In genomic region chr14:68800361-68800760, GRCh38 we compare ENCODE assay signal across 16 cellular contexts. TPM values are rescaled to one million over a fixed set of nuclear protein-coding genes. Genes with fewer than 3 reads are reported as not detected.
DNase-seq lines count a peak whose midpoint lies in the region; ATAC-seq and TF ChIP-seq lines count a peak whose summit lies in the region.
"Had no signal": no experiment of that assay in that cellular context is flagged by ENCODE, and none has a peak within 500 bp of the region (broad histone marks: within the 10 kb centered on the region; RNA-seq: fewer than 3 reads in every experiment).

No MANE protein-coding gene starts in this region.

- H3K27ac ChIP-seq in BLaER1 (no peak overlapping the region), IMR-90 (ENCODE audit: insufficient read depth, low read length) (no peak overlapping the region)

- H3K9ac ChIP-seq in BLaER1 (no peak overlapping the region), IMR-90 (ENCODE audit: low read depth, low read length) (no peak overlapping the region)

- WGBS in IMR-90 (ENCODE audit: extremely low coverage in 2 of 2, insufficient read length in 1 of 2), 2 experiments = 100% methylated on average over 1 of the region's 2 CpGs; no CpG with 5 or more reads in 1 of the 2 experiments

- H2AK5ac ChIP-seq in IMR-90 (ENCODE audit: low read depth, low read length) = no peak overlapping the region

- no TSS peak for BruUV-seq in IMR-90 (replicated peaks; lab: Mats Ljungman, UMichigan)

- no peak overlapping the region for H3K4ac ChIP-seq in IMR-90 (ENCODE audit: low read depth, low read length)

- no peak overlapping the region for H4K8ac ChIP-seq in IMR-90 (ENCODE audit: low read depth in 2 of 2, low read length in 2 of 2)

- H3K27ac Mint-ChIP-seq in activated naive CD8-positive, alpha-beta T cell = no peak overlapping the region
- no peak overlapping the region for H3K27ac Mint-ChIP-seq in nephron progenitor cell
- H3K27ac Mint-ChIP-seq: stimulated activated effector memory CD8-positive, alpha-beta T cell treated with anti-CD3 and anti-CD28 coated beads, Interleukin-12 subunit alpha, Interleukin-12 subunit beta, amount 100 ng/mL, for 72 hours had no signal

- peaks cover 4 to 17% of the 10 kb centered on the region in 2 experiments; a peak in 1 of 4 replicates for H3K79me1 ChIP-seq in IMR-90 (ENCODE audit: low read depth in 1 of 2, low read length in 2 of 2)

- H2AK9ac ChIP-seq in IMR-90 (replicated peaks; ENCODE audit: low read depth, low read length, poor library complexity) = no peak overlapping the region

- no peaks in the 10 kb centered on the region for H4K20me1 ChIP-seq in BLaER1
- H4K20me1 ChIP-seq in IMR-90 (ENCODE audit: insufficient read depth, low read length) = no peaks in the 10 kb centered on the region

- dilution Hi-C loops in IMR-90 (cut with HindIII; ENCODE audit: low sequenced_read_pairs, unreplicated experiment) = no loop called here

- H3K4me1 ChIP-seq in BLaER1 (peaks cover 29% of the 10 kb centered on the region), IMR-90 (ENCODE audit: control insufficient read depth, insufficient read depth, low read length) (peaks cover 15% of the 10 kb centered on the region)

- H3K36me3 ChIP-seq in BLaER1 = peaks cover 3% of the 10 kb centered on the region; the same call in 1 of the 2 replicates
- no peaks in the 10 kb centered on the region for H3K36me3 ChIP-seq in IMR-90 (ENCODE audit: control insufficient read depth, insufficient read depth, low read length)

- H4K91ac ChIP-seq in IMR-90 (ENCODE audit: insufficient read depth, low read depth, low read length) = no peak overlapping the region

- in situ Hi-C loops in IMR-90 (cut with MboI; ENCODE audit: low sequenced_read_pairs) = no loop called here

- no peak overlapping the region for H3K18ac ChIP-seq in IMR-90 (ENCODE audit: low read depth, low read length)

- no peak overlapping the region for H4K5ac ChIP-seq in IMR-90 (ENCODE audit: low read depth, low read length)

- H3K23ac ChIP-seq in IMR-90 (ENCODE audit: low read depth, low read length) = no peak overlapping the region

- H3K9me3 ChIP-seq in BLaER1 (peaks cover 52% of the 10 kb centered on the region), IMR-90 (ENCODE audit: control insufficient read depth, insufficient read depth, low read length) (peaks cover 4% of the 10 kb centered on the region; the same call in 1 of the 2 replicates)

- intact Hi-C loops in IMR-90 (cut with micrococcal nuclease) = no loop called here

- no peaks in the 10 kb centered on the region for H3K27me3 ChIP-seq in BLaER1
- H3K27me3 ChIP-seq in IMR-90 (ENCODE audit: control insufficient read depth, insufficient read depth, low read length) = no peaks in the 10 kb centered on the region

- ATAC-seq in IMR-90 (ENCODE audit: low read depth) (no peak), HG03442 (IDR thresholded peaks at IDR 0.05; ENCODE audit: unreplicated experiment) (no peak)
- ATAC-seq in activated CD4-positive, CD25-positive, alpha-beta regulatory T cell treated with anti-CD3 and anti-CD28 coated beads, Interleukin-2, amount 50 U/mL, for 24 hours = no peak
- ATAC-seq: stimulated activated effector memory CD8-positive, alpha-beta T cell treated with anti-CD3 and anti-CD28 coated beads, Interleukin-12 subunit alpha, Interleukin-12 subunit beta, amount 100 ng/mL, for 72 hours had no signal

- peak overlapping the region; percentile 10 for H2BK5ac ChIP-seq in IMR-90 (ENCODE audit: low read depth, low read length, poor library complexity, severe bottlenecking)

- H2BK15ac ChIP-seq in IMR-90 (ENCODE audit: low read depth, low read length) = no peak overlapping the region

- TF ChIP-seq POLR2A in IMR-90 (IDR thresholded peaks at IDR 0.05; ENCODE audit: low read depth, low read length) = no peak

- DNase-seq in IMR-90 (no peak), iris pigment epithelial cell (ENCODE audit: low read depth) (peak; percentile 42), EL (no peak), nephron progenitor cell (no peak)
- DNase-seq: activated T-cell treated with anti-CD3 and anti-CD28 coated beads, Interleukin-2, amount 50 U/mL, for 1 hour; effector CD8-positive, alpha-beta T cell; kidney glomerular epithelial cell; NCI-H1417 treated with DMSO at 0.1 percent for 48 hours; NCI-H82; SIG-M5; stimulated activated CD4-positive, alpha-beta T cell treated with anti-CD3 and anti-CD28 coated beads, Interleukin-2, amount 100 ng/mL, for 48 hours had no signal

- POLR2A ChIA-PET in IMR-90 (lab: Charles Lee; ENCODE audit: unreplicated experiment) = no interaction called here

- TF ChIP-seq CTCF in IMR-90 (conservative IDR thresholded peaks at IDR 0.05; ENCODE audit: low read depth, low read length) (no peak), nephron progenitor cell (IDR thresholded peaks at IDR 0.05) (no peak)

- peaks cover 49% of the 10 kb centered on the region for H3K4me1 Mint-ChIP-seq in activated naive CD8-positive, alpha-beta T cell (ENCODE audit: low read depth)
- H3K4me1 Mint-ChIP-seq in nephron progenitor cell = peaks cover 23% of the 10 kb centered on the region

- peaks cover 7% of the 10 kb centered on the region; the same call in 1 of the 2 replicates for H3K9me1 ChIP-seq in IMR-90 (ENCODE audit: insufficient read depth, low read length)

- H3K27me3 Mint-ChIP-seq in activated naive CD8-positive, alpha-beta T cell = no peaks in the 10 kb centered on the region
- H3K27me3 Mint-ChIP-seq in nephron progenitor cell (ENCODE audit: low read depth, poor library complexity) = peaks cover 6% of the 10 kb centered on the region

- H3K4me2 ChIP-seq in BLaER1 (peak overlapping the region; percentile 1; the same call in 1 of the 2 replicates), IMR-90 (ENCODE audit: low read depth, low read length) (no peak overlapping the region)

- peak overlapping the region; percentile 7 for H3K4me3 Mint-ChIP-seq in activated naive CD8-positive, alpha-beta T cell
- H3K4me3 Mint-ChIP-seq in nephron progenitor cell = no peak overlapping the region
- H3K4me3 Mint-ChIP-seq: stimulated activated effector memory CD8-positive, alpha-beta T cell treated with anti-CD3 and anti-CD28 coated beads, Interleukin-12 subunit alpha, Interleukin-12 subunit beta, amount 100 ng/mL, for 72 hours had no signal

- H3K14ac ChIP-seq in IMR-90 (replicated peaks; ENCODE audit: low read depth, low read length) = no peak overlapping the region

- H2BK120ac ChIP-seq in IMR-90 (ENCODE audit: low read depth, low read length) = no peak overlapping the region

- no peak overlapping the region for H3K56ac ChIP-seq in IMR-90 (ENCODE audit: extremely low read depth, insufficient read depth, low read length)

- CTCF ChIA-PET in IMR-90 (lab: Yijun Ruan, JAX) = no interaction called here

- H3K4me3 ChIP-seq in BLaER1 = no peak overlapping the region
- no peak overlapping the region for H3K4me3 ChIP-seq in IMR-90 (ENCODE audit: insufficient read depth, low read depth, low read length)

- TF ChIP-seq RAD21 in IMR-90 (IDR thresholded peaks at IDR 0.05; ENCODE audit: low read length) = no peak

- no peak overlapping the region for H2BK20ac ChIP-seq in IMR-90 (ENCODE audit: low read depth, low read length)

- H2AFZ ChIP-seq in IMR-90 (replicated peaks; ENCODE audit: low read length, poor library complexity) = no peak overlapping the region

- peaks cover 6% of the 10 kb centered on the region for H3K36me3 Mint-ChIP-seq in activated naive CD8-positive, alpha-beta T cell
- H3K36me3 Mint-ChIP-seq in nephron progenitor cell (ENCODE audit: low read depth) = peaks cover 55% of the 10 kb centered on the region

- H3K9me3 Mint-ChIP-seq in activated naive CD8-positive, alpha-beta T cell (ENCODE audit: low read depth) = peaks cover 7% of the 10 kb centered on the region
- H3K9me3 Mint-ChIP-seq in nephron progenitor cell = peaks cover 62% of the 10 kb centered on the region

TF ChIP-seq in IMR-90, 13 proteins besides CTCF, POLR2A, EP300 and RAD21:
- TF ChIP-seq NFE2L2 (IDR thresholded peaks at IDR 0.05; ENCODE audit: low read depth, low read length) (no peak), MXI1 (IDR thresholded peaks at IDR 0.05; ENCODE audit: borderline replicate concordance, low read depth, low read length) (no peak), CEBPB (IDR thresholded peaks at IDR 0.05; ENCODE audit: low read depth, low read length) (peak; percentile 70)
TF ChIP-seq in IMR-90: peak in this region for 1.

RNA-seq across cellular contexts. Expression of gene ZFP36L1, which starts 7.5 kb away (rescaled TPM):
- 6.5 and 19.7 TPM in 2 replicates for total RNA-seq in IMR-90 (2012; rRNA removed)
- polyA plus RNA-seq in IMR-90 (2012; rRNA removed) = 82.3 and 140 TPM in 2 replicates
- 116 and 171 TPM in 2 replicates for polyA plus RNA-seq in IMR-90 (2012; cell fraction: cytosol; rRNA removed)
- polyA plus RNA-seq in IMR-90 (2012; cell fraction: nucleus; rRNA removed; ENCODE audit: low replicate concordance) = 95.1 and 247 TPM in 2 replicates
